In genomic region chr5:173891367-173891766, GRCh38 we compare ENCODE assay signal across 8 cellular contexts. TPM values are rescaled to one million over a fixed set of nuclear protein-coding genes. Genes with fewer than 3 reads are reported as not detected.
A peak's percentile ranks its signal among the peaks of the same experiment; 100 is the strongest.
DNase-seq lines count a peak whose midpoint lies in the region; ATAC-seq and TF ChIP-seq lines count a peak whose summit lies in the region.

No MANE protein-coding gene starts in this region.

- DNase-seq in Calu3 (no peak), SJSA1 (ENCODE audit: low read depth in 1 of 2, low spot score in 2 of 2) (no peak), esophagus muscularis mucosa (ENCODE audit: extremely low spot score) (no peak), prostate gland (ENCODE audit: low spot score) (no peak), activated gamma-delta T cell treated with Interleukin-2 at 50 U/mL for 16 hours (no peak), DMS53 (lab: John Stamatoyannopoulos, UW) (no peak)

- WGBS in esophagus muscularis mucosa = 30% methylated on average over 2 of the region's 2 CpGs
- 36% methylated on average over 2 of the region's 2 CpGs for WGBS in prostate gland

- no TSS peak for BruUV-seq in Calu3 (replicated peaks; lab: Mats Ljungman, UMichigan)

- TF ChIP-seq POLR2A in esophagus muscularis mucosa (IDR thresholded peaks at IDR 0.05; ENCODE audit: low read depth) (no peak), prostate gland (IDR thresholded peaks at IDR 0.05) (no peak)

- peaks cover 13% of the 10 kb centered on the region for H3K36me3 ChIP-seq in SJSA1
- H3K36me3 ChIP-seq in esophagus muscularis mucosa = peaks cover 0 to 16% (median 0%) of the 10 kb centered on the region in 4 donors
- no peaks in the 10 kb centered on the region for H3K36me3 ChIP-seq in prostate gland

- H3K27me3 ChIP-seq in SJSA1 (replicated peaks) (no peaks in the 10 kb centered on the region), esophagus muscularis mucosa (no peaks in the 10 kb centered on the region), prostate gland (replicated peaks; ENCODE audit: insufficient read depth) (no peaks in the 10 kb centered on the region)

- TF ChIP-seq CTCF in Calu3 (IDR thresholded peaks at IDR 0.05; ENCODE audit: unreplicated experiment) (no peak), esophagus muscularis mucosa (IDR thresholded peaks at IDR 0.05) (no peak), prostate gland (IDR thresholded peaks at IDR 0.05) (no peak)

- CTCF ChIA-PET in Calu3 (lab: Charles Lee) = interaction anchor here (1.0 to 2.3 kb wide), 6 partner anchors 9 to 82 kb away, joined by 3 to 9 read pairs (median 4); no protein-coding TSS in a partner anchor

- peaks cover 47% of the 10 kb centered on the region for H3K36me3 Mint-ChIP-seq in Calu3 (ENCODE audit: insufficient read depth, unreplicated experiment)

- no peak overlapping the region for H3K27ac ChIP-seq in SJSA1
- H3K27ac ChIP-seq in esophagus muscularis mucosa (replicated peaks in 1 of 4) = peak overlapping the region; percentile 82 to 95 (median 88)
- peak overlapping the region; percentile 13 to 90 for H3K27ac ChIP-seq in prostate gland

- ATAC-seq in GM21515 (IDR thresholded peaks at IDR 0.05; ENCODE audit: unreplicated experiment) (no peak), HG02885 (IDR thresholded peaks at IDR 0.05; ENCODE audit: poor library complexity, unreplicated experiment) (no peak)

- H3K9me3 ChIP-seq in SJSA1 (replicated peaks) (no peaks in the 10 kb centered on the region), esophagus muscularis mucosa (no peaks in the 10 kb centered on the region), prostate gland (no peaks in the 10 kb centered on the region)

- H3K4me3 ChIP-seq in SJSA1 (peak overlapping the region; percentile 6), esophagus muscularis mucosa (peak overlapping the region; percentile 66 to 92 (median 86)), prostate gland (peak overlapping the region; percentile 18 to 70)

- no peak for TF ChIP-seq EP300 in esophagus muscularis mucosa (IDR thresholded peaks at IDR 0.05)

- H3K4me1 Mint-ChIP-seq in Calu3 (ENCODE audit: low read depth, unreplicated experiment) = peaks cover 63% of the 10 kb centered on the region

- H3K27me3 Mint-ChIP-seq in Calu3 (ENCODE audit: unreplicated experiment) = no peaks in the 10 kb centered on the region

- no peaks in the 10 kb centered on the region for H3K9me3 Mint-ChIP-seq in Calu3 (ENCODE audit: low read depth, unreplicated experiment)

- peak overlapping the region; percentile 90 for H3K4me3 Mint-ChIP-seq in Calu3 (ENCODE audit: low read depth, unreplicated experiment)

- H3K27ac Mint-ChIP-seq in Calu3 (ENCODE audit: unreplicated experiment) = peak overlapping the region; percentile 88

- intact Hi-C loops in Calu3 (cut with micrococcal nuclease; ENCODE audit: unreplicated experiment) = no loop called here
- intact Hi-C loops in esophagus muscularis mucosa (cut with DNase I) = no loop called here
- intact Hi-C loops in prostate gland (cut with DNase I) = no loop called here

- H3K4me1 ChIP-seq in SJSA1 (replicated peaks) = peaks cover 41% of the 10 kb centered on the region
- peaks cover 3 to 70% (median 62%) of the 10 kb centered on the region in 4 donors for H3K4me1 ChIP-seq in esophagus muscularis mucosa
- peaks cover 5% of the 10 kb centered on the region for H3K4me1 ChIP-seq in prostate gland (replicated peaks)

RNA-seq across cellular contexts. Expression of gene CPEB4, which starts 3.2 kb away (rescaled TPM):
- total RNA-seq in Calu3 (2022) (30.8 and 32.0 TPM in 2 replicates), esophagus muscularis mucosa (10 to 100 TPM; 44.9 to 96.4 (median 54.4) TPM), prostate gland (10 to 100 TPM; 36.5 to 45.3 TPM)
- 23.4 and 27.1 TPM in 2 replicates for total RNA-seq in SJSA1 (2014; rRNA removed; shearing (Covaris generic))

Comparison
In these comparisons a context has a peak if more than half of its experiments do, and no peak if none do; other contexts are left out.
1. H3K4me3 ChIP-seq: peak in every context shown above with its lines; median percentile 86 in esophagus muscularis mucosa; 44 in prostate gland; 6 in SJSA1.